Comparison of ENCODE assay signal across 12 cellular contexts in genomic region chr6:24931296-24931695, GRCh38. TPM values are rescaled to one million over a fixed set of nuclear protein-coding genes. Genes with fewer than 3 reads are reported as not detected.
A peak's percentile ranks its signal among the peaks of the same experiment; 100 is the strongest.
DNase-seq lines count a peak whose midpoint lies in the region; ATAC-seq lines count a peak whose summit lies in the region.
"Had no signal": no experiment of that assay in that cellular context is flagged by ENCODE, and none has a peak within 500 bp of the region (broad histone marks: within the 10 kb centered on the region; RNA-seq: fewer than 3 reads in every experiment).

No MANE protein-coding gene starts in this region.

- H3K9me3 Mint-ChIP-seq in activated naive CD8-positive, alpha-beta T cell treated with anti-CD3 and anti-CD28 coated beads for 36 hours = peaks cover 9% of the 10 kb centered on the region

- no peak for DNase-seq in Right ventricle myocardium inferior (ENCODE audit: missing footprints)
- DNase-seq in cardiac septum (ENCODE audit: low spot score) = no peak
- no peak for DNase-seq in activated naive CD8-positive, alpha-beta T cell treated with anti-CD3 and anti-CD28 coated beads for 36 hours
- peak; percentile 56 for DNase-seq in medulla oblongata (ENCODE audit: extremely low spot score)
- DNase-seq in posterior cingulate gyrus = no peak
- DNase-seq in T1000 (lab: John Stamatoyannopoulos, UW) = no peak
- no peak for DNase-seq in NCI-H774 (lab: John Stamatoyannopoulos, UW)
- DNase-seq: H7, NCI-H1436, SHP77 treated with DMSO at 0.1 percent for 48 hours had no signal

- H3K27ac Mint-ChIP-seq in activated naive CD8-positive, alpha-beta T cell treated with anti-CD3 and anti-CD28 coated beads for 36 hours = peak overlapping the region; percentile 90
- H3K27ac Mint-ChIP-seq: progenitor cell of endocrine pancreas had no signal

- H3K4me1 Mint-ChIP-seq in activated naive CD8-positive, alpha-beta T cell treated with anti-CD3 and anti-CD28 coated beads for 36 hours = peaks cover 72% of the 10 kb centered on the region

- peak overlapping the region; percentile 95 for H3K4me3 Mint-ChIP-seq in activated naive CD8-positive, alpha-beta T cell treated with anti-CD3 and anti-CD28 coated beads for 36 hours

- ATAC-seq in Right ventricle myocardium inferior (peak; percentile 54), GM21390 (IDR thresholded peaks at IDR 0.05; ENCODE audit: unreplicated experiment) (no peak)

- peaks cover 30% of the 10 kb centered on the region for H3K36me3 Mint-ChIP-seq in activated naive CD8-positive, alpha-beta T cell treated with anti-CD3 and anti-CD28 coated beads for 36 hours

- H3K27me3 Mint-ChIP-seq in activated naive CD8-positive, alpha-beta T cell treated with anti-CD3 and anti-CD28 coated beads for 36 hours = peaks cover 7% of the 10 kb centered on the region

- intact Hi-C loops in Right ventricle myocardium inferior (cut with DNase I) = no loop called here
- intact Hi-C loops in cardiac septum (cut with DNase I) = no loop called here
- intact Hi-C loops in posterior cingulate gyrus (cut with DNase I) = no loop called here

RNA-seq across cellular contexts. Expression of gene RIPOR2, which starts 4.5 kb away (rescaled TPM):
- total RNA-seq in Right ventricle myocardium inferior (2.6 TPM), cardiac septum (11.2 TPM)
- total RNA-seq in activated naive CD8-positive, alpha-beta T cell treated with anti-CD3 and anti-CD28 coated beads for 36 hours = 10 to 100 TPM; 75.2 to 80.0 TPM
